8 cellular contexts compared by ENCODE assay signal in the genomic region with DNA sequence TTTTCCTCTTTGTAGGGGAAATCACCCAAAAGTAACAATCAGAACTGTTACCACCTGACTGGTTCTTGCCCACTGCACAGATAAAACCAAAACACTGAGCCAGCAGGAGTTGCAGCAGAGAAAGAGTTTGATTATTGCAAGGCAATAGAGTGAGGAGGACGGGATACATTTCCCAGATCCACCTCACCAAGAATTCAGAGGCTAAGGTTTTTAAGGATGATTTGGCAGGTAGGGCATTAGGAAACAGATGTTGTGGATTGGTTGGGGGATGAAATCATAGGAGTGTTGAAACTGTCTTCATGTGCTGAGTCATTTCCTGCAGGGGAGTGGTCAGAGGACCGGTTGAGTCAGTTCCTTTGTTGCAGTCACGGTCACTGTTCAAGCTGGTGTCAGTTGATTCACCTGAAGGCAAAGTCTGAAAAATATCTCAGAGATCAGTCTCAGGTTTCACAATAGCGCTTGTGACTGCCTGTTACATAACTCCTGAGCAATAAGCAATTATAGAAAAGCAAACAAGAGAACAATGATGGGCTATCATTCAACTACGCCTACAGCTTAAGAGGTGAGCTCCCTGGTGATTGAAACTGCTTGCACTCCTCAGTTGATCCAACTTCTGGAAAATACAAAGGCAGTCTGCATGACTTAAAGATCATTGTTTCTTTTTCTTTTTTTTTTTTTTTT. TPM values are rescaled to one million over a fixed set of nuclear protein-coding genes. Genes with fewer than 3 reads are reported as not detected.
DNase-seq lines count a peak whose midpoint lies in the region; ATAC-seq and TF ChIP-seq lines count a peak whose summit lies in the region.

No MANE protein-coding gene starts in this region.

- no peaks in the 10 kb centered on the region for H3K79me2 ChIP-seq in SU-DHL-6 (ENCODE audit: insufficient read depth, low read length)

- no peaks in the 10 kb centered on the region for H3K36me3 Mint-ChIP-seq in brain

- H3K36me3 ChIP-seq in SU-DHL-6 (ENCODE audit: low read length) (no peaks in the 10 kb centered on the region), liver (ENCODE audit: control insufficient read depth in 4 of 4, insufficient read depth in 3 of 4, low read depth in 1 of 4, low read length in 3 of 4) (no peaks in the 10 kb centered on the region)

- no peaks in the 10 kb centered on the region for H4K20me1 ChIP-seq in SU-DHL-6 (ENCODE audit: low read depth, low read length)

- TF ChIP-seq RAD21 in liver (IDR thresholded peaks at IDR 0.05) = peak; percentile 64 to 66

- TF ChIP-seq CTCF in NB4 (IDR thresholded peaks at IDR 0.05; ENCODE audit: low read depth, low read length) (no peak), SU-DHL-6 (IDR thresholded peaks at IDR 0.05; ENCODE audit: insufficient read depth, low read length, poor library complexity, severe bottlenecking) (no peak), brain (conservative IDR thresholded peaks at IDR 0.05) (no peak), liver (IDR thresholded peaks at IDR 0.05; ENCODE audit: low read depth, low read length, missing input control) (no peak)

- peaks cover 19% of the 10 kb centered on the region for H3K4me1 Mint-ChIP-seq in brain

- H3K9me3 Mint-ChIP-seq in brain = peaks cover 4 to 13% (median 7%) of the 10 kb centered on the region in 5 experiments

- H3K4me2 ChIP-seq in SU-DHL-6 (ENCODE audit: low read depth, low read length, poor library complexity, severe bottlenecking) = peak overlapping the region; percentile 53

- no peaks in the 10 kb centered on the region for H3K9me3 ChIP-seq in SU-DHL-6 (ENCODE audit: insufficient read depth, low read length)
- H3K9me3 ChIP-seq in liver (ENCODE audit: control insufficient read depth in 4 of 4, low read length in 3 of 4) = peaks cover 0 to 3% (median 0%) of the 10 kb centered on the region in 4 donors

- 23% methylated on average over 5 of the region's 5 CpGs for WGBS in liver

- peak overlapping the region; percentile 36 for H3K9ac ChIP-seq in SU-DHL-6 (ENCODE audit: low read length)
- H3K9ac ChIP-seq in liver (ENCODE audit: low read depth in 1 of 2, low read length in 2 of 2) = no peak overlapping the region

- ATAC-seq in GM18505 (IDR thresholded peaks at IDR 0.05; ENCODE audit: unreplicated experiment) (peak; percentile 79), HG02759 (IDR thresholded peaks at IDR 0.05; ENCODE audit: unreplicated experiment) (peak; percentile 86)

- peak overlapping the region; percentile 43 for H2AFZ ChIP-seq in SU-DHL-6 (ENCODE audit: low read depth, low read length, severe bottlenecking)

- H3K9me2 ChIP-seq in SU-DHL-6 (replicated peaks; ENCODE audit: insufficient read depth, low read length) = no peaks in the 10 kb centered on the region

- TF ChIP-seq POLR2A in GM18505 (IDR thresholded peaks at IDR 0.05; ENCODE audit: borderline replicate concordance, extremely low read depth, insufficient read depth, insufficient read length) (peak; percentile 63), NB4 (IDR thresholded peaks at IDR 0.05; ENCODE audit: extremely low read depth, insufficient read length) (no peak)

- peaks cover 3% of the 10 kb centered on the region for H3K27me3 Mint-ChIP-seq in brain

- peak overlapping the region; percentile 67 for H3K27ac ChIP-seq in SU-DHL-6 (ENCODE audit: low read depth, low read length)
- peak overlapping the region; percentile 75 to 81 for H3K27ac ChIP-seq in liver (ENCODE audit: low read depth in 1 of 2, low read length in 2 of 2)

- no peaks in the 10 kb centered on the region for H3K27me3 ChIP-seq in SU-DHL-6 (ENCODE audit: low read length)
- H3K27me3 ChIP-seq in liver (ENCODE audit: control insufficient read depth in 4 of 4, insufficient read depth in 4 of 4, low read length in 3 of 4) = no peaks in the 10 kb centered on the region

- peaks cover 0 to 3% (median 1%) of the 10 kb centered on the region in 4 donors for H3K4me1 ChIP-seq in liver (ENCODE audit: control insufficient read depth in 4 of 4, insufficient read depth in 4 of 4, low read length in 3 of 4)

- peak overlapping the region in 1 of 5 experiments; percentile 0 for H3K4me3 Mint-ChIP-seq in brain

- H3F3A ChIP-seq in SU-DHL-6 (ENCODE audit: insufficient read depth) = peaks cover 39% of the 10 kb centered on the region

- H3K4me3 ChIP-seq in NB4 (ENCODE audit: low read depth, low read length) (no peak overlapping the region), SU-DHL-6 (ENCODE audit: insufficient read depth, low read length, poor library complexity, severe bottlenecking) (peak overlapping the region; percentile 27), liver (ENCODE audit: low read depth in 1 of 3, low read length in 3 of 3) (no peak overlapping the region)

- DNase-seq in NB4 (ENCODE audit: low read depth) = peak; percentile 99
- DNase-seq in stimulated activated CD8-positive, alpha-beta memory T cell treated with anti-CD3 and anti-CD28 coated beads, Interleukin-4, amount 100 ng/mL, for 48 hours = peak; percentile 72
- DNase-seq in cerebellar nuclear complex (lab: John Stamatoyannopoulos, UW) = no peak

- peak overlapping the region in 3 of 5 experiments; percentile 5 to 83 (median 40) for H3K27ac Mint-ChIP-seq in brain

TF ChIP-seq in liver, 16 proteins besides CTCF, POLR2A, EP300 and RAD21:
- TF ChIP-seq HNF4G (IDR thresholded peaks at IDR 0.05) = peak; percentile 93
- TF ChIP-seq TAF1 (conservative IDR thresholded peaks at IDR 0.05) = no peak
- TF ChIP-seq YY1 (IDR thresholded peaks at IDR 0.05) = peak; percentile 60
- peak; percentile 32 for TF ChIP-seq NR2F2 (IDR thresholded peaks at IDR 0.05)
- peak; percentile 86 for TF ChIP-seq FOXA2 (IDR thresholded peaks at IDR 0.05)
- peak; percentile 94 for TF ChIP-seq ATF3 (IDR thresholded peaks at IDR 0.05)
- TF ChIP-seq EGR1 (IDR thresholded peaks at IDR 0.05; ENCODE audit: low read depth in 2 of 2) = peak in 1 of 2 donors; percentile 69
- peak; percentile 83 for TF ChIP-seq FOXA1 (IDR thresholded peaks at IDR 0.05)
- peak; percentile 97 to 98 for TF ChIP-seq HNF4A (conservative IDR thresholded peaks at IDR 0.05)
- TF ChIP-seq RXRA (IDR thresholded peaks at IDR 0.05) = peak; percentile 80 to 96
- TF ChIP-seq JUND (IDR thresholded peaks at IDR 0.05) = peak; percentile 98 to 99
- peak; percentile 91 for TF ChIP-seq MAX (IDR thresholded peaks at IDR 0.05)
- TF ChIP-seq REST (IDR thresholded peaks at IDR 0.05) = peak; percentile 66
- peak; percentile 61 to 80 for TF ChIP-seq GABPA (IDR thresholded peaks at IDR 0.05 in 1 of 2, conservative IDR thresholded peaks at IDR 0.05 in 1 of 2)
- peak; percentile 93 for TF ChIP-seq SP1 (IDR thresholded peaks at IDR 0.05)
- TF ChIP-seq, protein P1, sequence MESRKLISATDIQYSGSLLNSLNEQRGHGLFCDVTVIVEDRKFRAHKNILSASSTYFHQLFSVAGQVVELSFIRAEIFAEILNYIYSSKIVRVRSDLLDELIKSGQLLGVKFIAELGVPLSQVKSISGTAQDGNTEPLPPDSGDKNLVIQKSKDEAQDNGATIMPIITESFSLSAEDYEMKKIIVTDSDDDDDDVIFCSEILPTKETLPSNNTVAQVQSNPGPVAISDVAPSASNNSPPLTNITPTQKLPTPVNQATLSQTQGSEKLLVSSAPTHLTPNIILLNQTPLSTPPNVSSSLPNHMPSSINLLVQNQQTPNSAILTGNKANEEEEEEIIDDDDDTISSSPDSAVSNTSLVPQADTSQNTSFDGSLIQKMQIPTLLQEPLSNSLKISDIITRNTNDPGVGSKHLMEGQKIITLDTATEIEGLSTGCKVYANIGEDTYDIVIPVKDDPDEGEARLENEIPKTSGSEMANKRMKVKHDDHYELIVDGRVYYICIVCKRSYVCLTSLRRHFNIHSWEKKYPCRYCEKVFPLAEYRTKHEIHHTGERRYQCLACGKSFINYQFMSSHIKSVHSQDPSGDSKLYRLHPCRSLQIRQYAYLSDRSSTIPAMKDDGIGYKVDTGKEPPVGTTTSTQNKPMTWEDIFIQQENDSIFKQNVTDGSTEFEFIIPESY (IDR thresholded peaks at IDR 0.05) = peak; percentile 88

RNA-seq across cellular contexts. Expression of gene AMN1, which starts 20.3 kb away (rescaled TPM):
- polyA plus RNA-seq in brain (ENCODE audit: insufficient read depth, low read depth, low replicate concordance) (15.5 TPM), liver (1 to 10 TPM; 1.9 to 2.6 TPM)
- total RNA-seq in liver = 1 to 10 TPM; 4.9 to 5.2 TPM

Comparison
In these comparisons a context has a peak if more than half of its experiments do, and no peak if none do; other contexts are left out.
1. DNase-seq: peak in NB4 (single experiment) and stimulated activated CD8-positive, alpha-beta memory T cell treated with anti-CD3 and anti-CD28 coated beads, Interleukin-4, amount 100 ng/mL, for 48 hours (single experiment); none in cerebellar nuclear complex (0 of 2).